In the genomic region with DNA sequence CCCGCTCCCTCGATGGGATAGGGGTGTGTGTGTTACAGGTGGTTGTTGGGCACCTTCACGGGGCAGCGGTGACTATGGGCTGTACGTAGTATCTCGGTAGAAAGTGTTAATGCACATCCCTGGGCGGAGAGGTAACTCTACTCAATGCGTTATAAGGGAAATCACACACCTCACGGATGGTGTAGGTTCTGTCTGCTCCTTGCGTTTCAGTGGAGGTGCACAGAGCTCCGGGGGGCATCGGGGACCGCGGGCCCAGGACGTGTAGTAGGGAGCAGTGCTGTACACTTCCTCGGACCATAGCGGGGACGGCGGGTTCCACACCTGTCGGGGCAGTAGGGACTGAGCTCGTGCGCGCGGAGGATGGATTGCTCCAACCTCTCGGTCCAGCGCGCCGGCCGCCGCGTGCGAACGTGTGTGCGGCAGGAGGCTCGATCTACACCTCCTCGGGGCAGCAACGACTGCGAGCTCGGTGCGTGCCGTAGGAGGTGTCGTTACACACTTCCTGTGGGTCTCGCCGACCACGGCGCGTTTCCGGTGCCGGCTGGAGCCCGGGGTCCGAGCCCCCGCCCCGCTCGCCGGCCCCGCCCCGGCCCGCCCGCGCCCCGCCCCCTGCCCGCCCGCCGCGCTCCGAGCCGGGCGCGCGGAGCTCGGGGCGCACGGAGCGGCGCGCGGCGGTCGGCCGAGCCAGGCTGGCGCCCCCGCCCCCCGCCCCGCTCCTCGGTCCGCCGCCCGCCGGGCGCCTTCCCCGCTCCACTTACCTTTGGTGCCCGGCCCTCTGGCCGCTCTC, we compare ENCODE assay signal across 8 cellular contexts. TPM values are rescaled to one million over a fixed set of nuclear protein-coding genes. Genes with fewer than 3 reads are reported as not detected.
A peak's percentile ranks its signal among the peaks of the same experiment; 100 is the strongest.
DNase-seq lines count a peak whose midpoint lies in the region; ATAC-seq, FAIRE-seq and TF ChIP-seq lines count a peak whose summit lies in the region.

Gene KIAA1958, plus strand, starts transcription at position 607 of the 787 bp plus-strand sequence. CDS start 87,254 bp downstream, outside the sequence.

- DNase-seq in DND-41 (peak; percentile 87), RCC 7860 (ENCODE audit: low spot score) (peak; percentile 75), foreskin fibroblast (peak; percentile 62 to 87), neural progenitor cell (ENCODE audit: low spot score) (peak; percentile 95)
- peak; percentile 71 for DNase-seq in activated T-helper 9 cell treated with anti-CD3 and anti-CD28 coated beads, Interleukin-2, amount 50 U/mL, for 16 hours (ENCODE audit: low read depth)

- H3K4me1 Mint-ChIP-seq in neural progenitor cell: peaks cover 46% of the 10 kb centered on the region

- H3K27me3 ChIP-seq in DND-41 (ENCODE audit: insufficient read depth, low read length, poor library complexity) (no peaks in the 10 kb centered on the region), neural progenitor cell (no peaks in the 10 kb centered on the region), subcutaneous abdominal adipose tissue (ENCODE audit: control insufficient read depth in 5 of 5, insufficient read depth in 4 of 5, low read length in 5 of 5) (no peaks in the 10 kb centered on the region)

- H3F3A ChIP-seq in neural progenitor cell (ENCODE audit: low read depth): peaks cover 16% of the 10 kb centered on the region

- H3K9ac ChIP-seq in DND-41 (ENCODE audit: low read depth, low read length): peak within 1 kb of the TSS; percentile 89
- H3K9ac ChIP-seq in neural progenitor cell: peak within 1 kb of the TSS; percentile 83
- peak within 1 kb of the TSS in 4 of 5 donors; percentile 62 to 75 (median 66) for H3K9ac ChIP-seq in subcutaneous abdominal adipose tissue (ENCODE audit: low read length in 5 of 5)

- H3K4me2 ChIP-seq in DND-41 (ENCODE audit: insufficient read depth, low read length): peak within 1 kb of the TSS; percentile 91
- H3K4me2 ChIP-seq in neural progenitor cell: peak within 1 kb of the TSS; percentile 99

- H3K27me3 Mint-ChIP-seq in neural progenitor cell (ENCODE audit: insufficient read depth, low read depth): peaks cover 5% of the 10 kb centered on the region

- FAIRE-seq in RCC 7860 (lab: Jason Lieb, UNC): no peak

- no peak for TF ChIP-seq EP300 in Ishikawa (IDR thresholded peaks at IDR 0.05; ENCODE audit: borderline replicate concordance)

- H2AFZ ChIP-seq in DND-41 (ENCODE audit: low read depth, low read length): peak within 1 kb of the TSS; percentile 99
- peak within 1 kb of the TSS; percentile 97 for H2AFZ ChIP-seq in neural progenitor cell (replicated peaks)

- ATAC-seq in DND-41 (ENCODE audit: insufficient read depth, low read depth) (peak; percentile 89), GM21619 (IDR thresholded peaks at IDR 0.05; ENCODE audit: unreplicated experiment) (peak; percentile 90)

- TF ChIP-seq RAD21 in Ishikawa (IDR thresholded peaks at IDR 0.05; ENCODE audit: low read depth): no peak

- H3K27ac Mint-ChIP-seq in neural progenitor cell: peak within 1 kb of the TSS; percentile 99

- H4K20me1 ChIP-seq in DND-41 (ENCODE audit: insufficient read depth, low read length) (peaks cover 4% of the 10 kb centered on the region; the same call in 1 of the 2 replicates), neural progenitor cell (ENCODE audit: low read depth) (peaks cover 38% of the 10 kb centered on the region)

- H3K9me3 ChIP-seq in DND-41 (ENCODE audit: insufficient read depth, low read length, severe bottlenecking) (no peaks in the 10 kb centered on the region), neural progenitor cell (ENCODE audit: low read depth) (no peaks in the 10 kb centered on the region), subcutaneous abdominal adipose tissue (ENCODE audit: control insufficient read depth in 5 of 5, low read length in 5 of 5) (no peaks in the 10 kb centered on the region)

- peak within 1 kb of the TSS; percentile 99 for H3K4me3 Mint-ChIP-seq in neural progenitor cell

- TF ChIP-seq CTCF in DND-41 (IDR thresholded peaks at IDR 0.05; ENCODE audit: borderline replicate concordance, extremely low read depth, low read length, poor library complexity, severe bottlenecking) (no peak), foreskin fibroblast (IDR thresholded peaks at IDR 0.05; ENCODE audit: low read depth, low read length) (no peak), neural progenitor cell (IDR thresholded peaks at IDR 0.05) (no peak)

- H3K36me3 ChIP-seq in DND-41 (ENCODE audit: insufficient read depth, low read length) (peaks cover 4% of the 10 kb centered on the region; the same call in 1 of the 2 replicates), neural progenitor cell (no peaks in the 10 kb centered on the region), subcutaneous abdominal adipose tissue (ENCODE audit: control insufficient read depth in 5 of 5, insufficient read depth in 5 of 5, low read length in 5 of 5) (no peaks in the 10 kb centered on the region)

- no peaks in the 10 kb centered on the region for H3K9me3 Mint-ChIP-seq in neural progenitor cell

- H3K27ac ChIP-seq in DND-41 (ENCODE audit: low read length): peak within 1 kb of the TSS; percentile 82
- peak within 1 kb of the TSS; percentile 95 for H3K27ac ChIP-seq in neural progenitor cell
- no peak within 1 kb of the TSS for H3K27ac ChIP-seq in subcutaneous abdominal adipose tissue (ENCODE audit: low read depth, low read length)

- peaks cover 53% of the 10 kb centered on the region for H3K79me2 ChIP-seq in DND-41 (ENCODE audit: insufficient read depth, low read length)
- H3K79me2 ChIP-seq in neural progenitor cell (ENCODE audit: low read depth): peaks cover 61% of the 10 kb centered on the region

- H3K4me3 ChIP-seq in DND-41 (ENCODE audit: low read depth in 1 of 2, low read length in 2 of 2) (peak within 1 kb of the TSS; percentile 85 to 95), foreskin fibroblast (ENCODE audit: low read depth in 1 of 2, low read length in 2 of 2) (peak within 1 kb of the TSS; percentile 72 to 78), neural progenitor cell (peak within 1 kb of the TSS; percentile 99), subcutaneous abdominal adipose tissue (ENCODE audit: low read depth in 1 of 5, low read length in 5 of 5) (peak within 1 kb of the TSS; percentile 73 to 93 (median 81))

- peaks cover 9% of the 10 kb centered on the region for H3K36me3 Mint-ChIP-seq in neural progenitor cell

- peaks cover 35% of the 10 kb centered on the region for H3K4me1 ChIP-seq in DND-41 (ENCODE audit: insufficient read depth, low read length)
- peaks cover 28% of the 10 kb centered on the region for H3K4me1 ChIP-seq in neural progenitor cell
- peaks cover 0 to 17% (median 15%) of the 10 kb centered on the region in 5 donors for H3K4me1 ChIP-seq in subcutaneous abdominal adipose tissue (ENCODE audit: control insufficient read depth in 5 of 5, insufficient read depth in 5 of 5, low read length in 5 of 5)

TF ChIP-seq in Ishikawa, 13 proteins besides CTCF, POLR2A, EP300 and RAD21:
- TF ChIP-seq NFIC (IDR thresholded peaks at IDR 0.05) (no peak), REST (IDR thresholded peaks at IDR 0.05; ENCODE audit: low read depth) (no peak), TEAD4 (IDR thresholded peaks at IDR 0.05) (no peak), TCF12 (IDR thresholded peaks at IDR 0.05; ENCODE audit: low read depth) (no peak), CEBPB (IDR thresholded peaks at IDR 0.05) (no peak), TAF1 (IDR thresholded peaks at IDR 0.05; ENCODE audit: low read depth) (peak; percentile 69; the same call in 1 of the 2 replicates), USF1 (IDR thresholded peaks at IDR 0.05) (peak; percentile 25; the same call in 1 of the 2 replicates), ZBTB7A (IDR thresholded peaks at IDR 0.05; ENCODE audit: low read depth) (no peak), MAX (IDR thresholded peaks at IDR 0.05) (peak; percentile 96), YY1 (IDR thresholded peaks at IDR 0.05; ENCODE audit: low read depth) (peak; percentile 21; the same call in 1 of the 2 replicates)

RNA-seq across cellular contexts. Expression of gene KIAA1958, which starts in this region (rescaled TPM):
- total RNA-seq in neural progenitor cell (ENCODE audit: low replicate concordance): 29.8 and 31.4 TPM in 2 replicates
